ENCODE assay signal across 1 cellular context in the genomic region with DNA sequence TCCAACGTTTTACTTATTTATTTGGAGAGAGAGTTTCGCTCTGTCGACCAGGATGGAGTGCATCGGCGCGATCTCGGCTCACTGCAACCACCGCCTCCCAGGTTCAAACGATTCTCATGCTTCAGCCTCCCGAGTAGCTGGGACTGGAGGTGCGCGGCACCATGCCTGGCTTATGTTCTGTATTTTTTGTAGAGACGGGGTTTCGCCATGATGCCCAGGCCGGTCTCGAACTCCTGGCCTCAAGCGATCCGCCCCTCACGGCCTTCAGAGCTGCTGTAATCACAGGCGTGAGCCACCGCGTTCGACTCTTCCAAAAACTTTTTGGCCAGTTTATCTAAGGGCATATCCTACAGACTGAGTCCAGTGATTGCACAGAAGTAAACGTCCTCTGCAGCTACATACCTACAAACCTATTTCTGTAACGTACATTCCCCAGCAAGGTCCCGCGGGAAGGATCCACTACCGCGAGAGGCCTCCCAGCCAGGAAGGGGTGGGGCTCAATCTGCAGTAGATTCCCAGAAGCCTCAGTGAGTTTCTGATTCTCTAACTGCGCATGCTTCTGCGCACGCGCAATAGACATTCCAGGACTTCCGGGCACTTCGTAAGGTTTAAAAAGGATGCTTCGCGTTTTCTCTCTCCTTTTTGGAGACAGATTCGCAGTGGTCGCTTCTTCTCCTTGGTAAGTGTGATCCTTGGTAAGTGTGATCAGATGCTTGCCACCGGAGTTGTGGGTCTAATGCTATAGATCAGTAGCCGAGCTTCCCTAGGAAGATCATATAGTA.
TF ChIP-seq lines count a peak whose summit lies in the region.

A gene with protein sequence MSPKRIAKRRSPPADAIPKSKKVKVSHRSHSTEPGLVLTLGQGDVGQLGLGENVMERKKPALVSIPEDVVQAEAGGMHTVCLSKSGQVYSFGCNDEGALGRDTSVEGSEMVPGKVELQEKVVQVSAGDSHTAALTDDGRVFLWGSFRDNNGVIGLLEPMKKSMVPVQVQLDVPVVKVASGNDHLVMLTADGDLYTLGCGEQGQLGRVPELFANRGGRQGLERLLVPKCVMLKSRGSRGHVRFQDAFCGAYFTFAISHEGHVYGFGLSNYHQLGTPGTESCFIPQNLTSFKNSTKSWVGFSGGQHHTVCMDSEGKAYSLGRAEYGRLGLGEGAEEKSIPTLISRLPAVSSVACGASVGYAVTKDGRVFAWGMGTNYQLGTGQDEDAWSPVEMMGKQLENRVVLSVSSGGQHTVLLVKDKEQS (plus strand): TSS at position 638 of the 782 bp plus-strand sequence. CDS start 23,824 bp downstream, outside the sequence.

TF ChIP-seq in HepG2, 621 proteins besides CTCF, POLR2A, EP300 and RAD21 (continued from another document and continues in another):
- no peak for TF ChIP-seq ZNF543 (CRISPR knock-in tag; IDR thresholded peaks at IDR 0.05)
- 0 out of 2 replicates have a peak, but pooled peaks have one; percentile 91 for TF ChIP-seq HDAC6 (IDR thresholded peaks at IDR 0.05; ENCODE audit: low read depth, low read length)
- TF ChIP-seq PHF20 (CRISPR knock-in tag; IDR thresholded peaks at IDR 0.05) = peak; percentile 62; the same call in 1 of the 2 replicates
- TF ChIP-seq, protein P1, sequence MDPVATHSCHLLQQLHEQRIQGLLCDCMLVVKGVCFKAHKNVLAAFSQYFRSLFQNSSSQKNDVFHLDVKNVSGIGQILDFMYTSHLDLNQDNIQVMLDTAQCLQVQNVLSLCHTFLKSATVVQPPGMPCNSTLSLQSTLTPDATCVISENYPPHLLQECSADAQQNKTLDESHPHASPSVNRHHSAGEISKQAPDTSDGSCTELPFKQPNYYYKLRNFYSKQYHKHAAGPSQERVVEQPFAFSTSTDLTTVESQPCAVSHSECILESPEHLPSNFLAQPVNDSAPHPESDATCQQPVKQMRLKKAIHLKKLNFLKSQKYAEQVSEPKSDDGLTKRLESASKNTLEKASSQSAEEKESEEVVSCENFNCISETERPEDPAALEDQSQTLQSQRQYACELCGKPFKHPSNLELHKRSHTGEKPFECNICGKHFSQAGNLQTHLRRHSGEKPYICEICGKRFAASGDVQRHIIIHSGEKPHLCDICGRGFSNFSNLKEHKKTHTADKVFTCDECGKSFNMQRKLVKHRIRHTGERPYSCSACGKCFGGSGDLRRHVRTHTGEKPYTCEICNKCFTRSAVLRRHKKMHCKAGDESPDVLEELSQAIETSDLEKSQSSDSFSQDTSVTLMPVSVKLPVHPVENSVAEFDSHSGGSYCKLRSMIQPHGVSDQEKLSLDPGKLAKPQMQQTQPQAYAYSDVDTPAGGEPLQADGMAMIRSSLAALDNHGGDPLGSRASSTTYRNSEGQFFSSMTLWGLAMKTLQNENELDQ (CRISPR knock-in tag; IDR thresholded peaks at IDR 0.05; ENCODE audit: borderline replicate concordance) = peak; percentile 26; the same call in 1 of the 2 replicates
- TF ChIP-seq ZMYM3 (CRISPR knock-in tag; IDR thresholded peaks at IDR 0.05) = peak; percentile 92
- TF ChIP-seq ZNF382 (CRISPR knock-in tag; IDR thresholded peaks at IDR 0.05; ENCODE audit: borderline replicate concordance) = no peak
- TF ChIP-seq NFATC3 (CRISPR knock-in tag; IDR thresholded peaks at IDR 0.05) = no peak
- TF ChIP-seq ZNF605 (CRISPR knock-in tag; IDR thresholded peaks at IDR 0.05) = peak; percentile 70; the same call in 1 of the 2 replicates
- TF ChIP-seq ZNF547 (CRISPR knock-in tag; IDR thresholded peaks at IDR 0.05) = peak; percentile 29; the same call in 1 of the 2 replicates
- TF ChIP-seq ZNF780A (CRISPR knock-in tag; IDR thresholded peaks at IDR 0.05) = peak; percentile 56; the same call in 1 of the 2 replicates
- TF ChIP-seq, protein P2, sequence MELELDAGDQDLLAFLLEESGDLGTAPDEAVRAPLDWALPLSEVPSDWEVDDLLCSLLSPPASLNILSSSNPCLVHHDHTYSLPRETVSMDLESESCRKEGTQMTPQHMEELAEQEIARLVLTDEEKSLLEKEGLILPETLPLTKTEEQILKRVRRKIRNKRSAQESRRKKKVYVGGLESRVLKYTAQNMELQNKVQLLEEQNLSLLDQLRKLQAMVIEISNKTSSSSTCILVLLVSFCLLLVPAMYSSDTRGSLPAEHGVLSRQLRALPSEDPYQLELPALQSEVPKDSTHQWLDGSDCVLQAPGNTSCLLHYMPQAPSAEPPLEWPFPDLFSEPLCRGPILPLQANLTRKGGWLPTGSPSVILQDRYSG (CRISPR knock-in tag; IDR thresholded peaks at IDR 0.05) = no peak; the same call in 1 of the 2 replicates
- TF ChIP-seq, protein P3, sequence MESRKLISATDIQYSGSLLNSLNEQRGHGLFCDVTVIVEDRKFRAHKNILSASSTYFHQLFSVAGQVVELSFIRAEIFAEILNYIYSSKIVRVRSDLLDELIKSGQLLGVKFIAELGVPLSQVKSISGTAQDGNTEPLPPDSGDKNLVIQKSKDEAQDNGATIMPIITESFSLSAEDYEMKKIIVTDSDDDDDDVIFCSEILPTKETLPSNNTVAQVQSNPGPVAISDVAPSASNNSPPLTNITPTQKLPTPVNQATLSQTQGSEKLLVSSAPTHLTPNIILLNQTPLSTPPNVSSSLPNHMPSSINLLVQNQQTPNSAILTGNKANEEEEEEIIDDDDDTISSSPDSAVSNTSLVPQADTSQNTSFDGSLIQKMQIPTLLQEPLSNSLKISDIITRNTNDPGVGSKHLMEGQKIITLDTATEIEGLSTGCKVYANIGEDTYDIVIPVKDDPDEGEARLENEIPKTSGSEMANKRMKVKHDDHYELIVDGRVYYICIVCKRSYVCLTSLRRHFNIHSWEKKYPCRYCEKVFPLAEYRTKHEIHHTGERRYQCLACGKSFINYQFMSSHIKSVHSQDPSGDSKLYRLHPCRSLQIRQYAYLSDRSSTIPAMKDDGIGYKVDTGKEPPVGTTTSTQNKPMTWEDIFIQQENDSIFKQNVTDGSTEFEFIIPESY (CRISPR knock-in tag; IDR thresholded peaks at IDR 0.05) = no peak
- TF ChIP-seq JUND (CRISPR knock-in tag; IDR thresholded peaks at IDR 0.05) = no peak
- 0 out of 2 replicates have a peak, but pooled peaks have one; percentile 8 for TF ChIP-seq ZNF790 (CRISPR knock-in tag; IDR thresholded peaks at IDR 0.05; ENCODE audit: borderline replicate concordance)
- peak; percentile 70 for TF ChIP-seq ZSCAN9 (CRISPR knock-in tag; IDR thresholded peaks at IDR 0.05; ENCODE audit: borderline replicate concordance)
- TF ChIP-seq MAF1 (CRISPR knock-in tag; IDR thresholded peaks at IDR 0.05; ENCODE audit: borderline replicate concordance) = no peak
- TF ChIP-seq HNF4G (IDR thresholded peaks at IDR 0.05; ENCODE audit: borderline replicate concordance, low read depth, low read length) = peak; percentile 16; the same call in 1 of the 2 replicates
- no peak for TF ChIP-seq HNF4G (CRISPR knock-in tag; IDR thresholded peaks at IDR 0.05; ENCODE audit: borderline replicate concordance, low read depth)
- TF ChIP-seq BRCA1 (CRISPR knock-in tag; IDR thresholded peaks at IDR 0.05) = no peak
- TF ChIP-seq ZNF430 (CRISPR knock-in tag; IDR thresholded peaks at IDR 0.05) = no peak
- TF ChIP-seq ZNF709 (CRISPR knock-in tag; IDR thresholded peaks at IDR 0.05) = peak; percentile 53; the same call in 1 of the 2 replicates
- TF ChIP-seq, protein P4, sequence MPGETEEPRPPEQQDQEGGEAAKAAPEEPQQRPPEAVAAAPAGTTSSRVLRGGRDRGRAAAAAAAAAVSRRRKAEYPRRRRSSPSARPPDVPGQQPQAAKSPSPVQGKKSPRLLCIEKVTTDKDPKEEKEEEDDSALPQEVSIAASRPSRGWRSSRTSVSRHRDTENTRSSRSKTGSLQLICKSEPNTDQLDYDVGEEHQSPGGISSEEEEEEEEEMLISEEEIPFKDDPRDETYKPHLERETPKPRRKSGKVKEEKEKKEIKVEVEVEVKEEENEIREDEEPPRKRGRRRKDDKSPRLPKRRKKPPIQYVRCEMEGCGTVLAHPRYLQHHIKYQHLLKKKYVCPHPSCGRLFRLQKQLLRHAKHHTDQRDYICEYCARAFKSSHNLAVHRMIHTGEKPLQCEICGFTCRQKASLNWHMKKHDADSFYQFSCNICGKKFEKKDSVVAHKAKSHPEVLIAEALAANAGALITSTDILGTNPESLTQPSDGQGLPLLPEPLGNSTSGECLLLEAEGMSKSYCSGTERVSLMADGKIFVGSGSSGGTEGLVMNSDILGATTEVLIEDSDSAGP (CRISPR knock-in tag; IDR thresholded peaks at IDR 0.05; ENCODE audit: borderline replicate concordance) = peak; percentile 50; the same call in 1 of the 2 replicates
- TF ChIP-seq, protein P5, sequence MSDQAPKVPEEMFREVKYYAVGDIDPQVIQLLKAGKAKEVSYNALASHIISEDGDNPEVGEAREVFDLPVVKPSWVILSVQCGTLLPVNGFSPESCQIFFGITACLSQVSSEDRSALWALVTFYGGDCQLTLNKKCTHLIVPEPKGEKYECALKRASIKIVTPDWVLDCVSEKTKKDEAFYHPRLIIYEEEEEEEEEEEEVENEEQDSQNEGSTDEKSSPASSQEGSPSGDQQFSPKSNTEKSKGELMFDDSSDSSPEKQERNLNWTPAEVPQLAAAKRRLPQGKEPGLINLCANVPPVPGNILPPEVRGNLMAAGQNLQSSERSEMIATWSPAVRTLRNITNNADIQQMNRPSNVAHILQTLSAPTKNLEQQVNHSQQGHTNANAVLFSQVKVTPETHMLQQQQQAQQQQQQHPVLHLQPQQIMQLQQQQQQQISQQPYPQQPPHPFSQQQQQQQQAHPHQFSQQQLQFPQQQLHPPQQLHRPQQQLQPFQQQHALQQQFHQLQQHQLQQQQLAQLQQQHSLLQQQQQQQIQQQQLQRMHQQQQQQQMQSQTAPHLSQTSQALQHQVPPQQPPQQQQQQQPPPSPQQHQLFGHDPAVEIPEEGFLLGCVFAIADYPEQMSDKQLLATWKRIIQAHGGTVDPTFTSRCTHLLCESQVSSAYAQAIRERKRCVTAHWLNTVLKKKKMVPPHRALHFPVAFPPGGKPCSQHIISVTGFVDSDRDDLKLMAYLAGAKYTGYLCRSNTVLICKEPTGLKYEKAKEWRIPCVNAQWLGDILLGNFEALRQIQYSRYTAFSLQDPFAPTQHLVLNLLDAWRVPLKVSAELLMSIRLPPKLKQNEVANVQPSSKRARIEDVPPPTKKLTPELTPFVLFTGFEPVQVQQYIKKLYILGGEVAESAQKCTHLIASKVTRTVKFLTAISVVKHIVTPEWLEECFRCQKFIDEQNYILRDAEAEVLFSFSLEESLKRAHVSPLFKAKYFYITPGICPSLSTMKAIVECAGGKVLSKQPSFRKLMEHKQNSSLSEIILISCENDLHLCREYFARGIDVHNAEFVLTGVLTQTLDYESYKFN (CRISPR knock-in tag; conservative IDR thresholded peaks at IDR 0.05) = peak; percentile 34; the same call in 1 of the 2 replicates
- peak; percentile 90; the same call in 1 of the 2 replicates for TF ChIP-seq YEATS4 (CRISPR knock-in tag; IDR thresholded peaks at IDR 0.05; ENCODE audit: borderline replicate concordance)
- TF ChIP-seq, protein P6, sequence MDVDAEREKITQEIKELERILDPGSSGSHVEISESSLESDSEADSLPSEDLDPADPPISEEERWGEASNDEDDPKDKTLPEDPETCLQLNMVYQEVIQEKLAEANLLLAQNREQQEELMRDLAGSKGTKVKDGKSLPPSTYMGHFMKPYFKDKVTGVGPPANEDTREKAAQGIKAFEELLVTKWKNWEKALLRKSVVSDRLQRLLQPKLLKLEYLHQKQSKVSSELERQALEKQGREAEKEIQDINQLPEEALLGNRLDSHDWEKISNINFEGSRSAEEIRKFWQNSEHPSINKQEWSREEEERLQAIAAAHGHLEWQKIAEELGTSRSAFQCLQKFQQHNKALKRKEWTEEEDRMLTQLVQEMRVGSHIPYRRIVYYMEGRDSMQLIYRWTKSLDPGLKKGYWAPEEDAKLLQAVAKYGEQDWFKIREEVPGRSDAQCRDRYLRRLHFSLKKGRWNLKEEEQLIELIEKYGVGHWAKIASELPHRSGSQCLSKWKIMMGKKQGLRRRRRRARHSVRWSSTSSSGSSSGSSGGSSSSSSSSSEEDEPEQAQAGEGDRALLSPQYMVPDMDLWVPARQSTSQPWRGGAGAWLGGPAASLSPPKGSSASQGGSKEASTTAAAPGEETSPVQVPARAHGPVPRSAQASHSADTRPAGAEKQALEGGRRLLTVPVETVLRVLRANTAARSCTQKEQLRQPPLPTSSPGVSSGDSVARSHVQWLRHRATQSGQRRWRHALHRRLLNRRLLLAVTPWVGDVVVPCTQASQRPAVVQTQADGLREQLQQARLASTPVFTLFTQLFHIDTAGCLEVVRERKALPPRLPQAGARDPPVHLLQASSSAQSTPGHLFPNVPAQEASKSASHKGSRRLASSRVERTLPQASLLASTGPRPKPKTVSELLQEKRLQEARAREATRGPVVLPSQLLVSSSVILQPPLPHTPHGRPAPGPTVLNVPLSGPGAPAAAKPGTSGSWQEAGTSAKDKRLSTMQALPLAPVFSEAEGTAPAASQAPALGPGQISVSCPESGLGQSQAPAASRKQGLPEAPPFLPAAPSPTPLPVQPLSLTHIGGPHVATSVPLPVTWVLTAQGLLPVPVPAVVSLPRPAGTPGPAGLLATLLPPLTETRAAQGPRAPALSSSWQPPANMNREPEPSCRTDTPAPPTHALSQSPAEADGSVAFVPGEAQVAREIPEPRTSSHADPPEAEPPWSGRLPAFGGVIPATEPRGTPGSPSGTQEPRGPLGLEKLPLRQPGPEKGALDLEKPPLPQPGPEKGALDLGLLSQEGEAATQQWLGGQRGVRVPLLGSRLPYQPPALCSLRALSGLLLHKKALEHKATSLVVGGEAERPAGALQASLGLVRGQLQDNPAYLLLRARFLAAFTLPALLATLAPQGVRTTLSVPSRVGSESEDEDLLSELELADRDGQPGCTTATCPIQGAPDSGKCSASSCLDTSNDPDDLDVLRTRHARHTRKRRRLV (CRISPR knock-in tag; IDR thresholded peaks at IDR 0.05) = no peak
- TF ChIP-seq, protein P7, sequence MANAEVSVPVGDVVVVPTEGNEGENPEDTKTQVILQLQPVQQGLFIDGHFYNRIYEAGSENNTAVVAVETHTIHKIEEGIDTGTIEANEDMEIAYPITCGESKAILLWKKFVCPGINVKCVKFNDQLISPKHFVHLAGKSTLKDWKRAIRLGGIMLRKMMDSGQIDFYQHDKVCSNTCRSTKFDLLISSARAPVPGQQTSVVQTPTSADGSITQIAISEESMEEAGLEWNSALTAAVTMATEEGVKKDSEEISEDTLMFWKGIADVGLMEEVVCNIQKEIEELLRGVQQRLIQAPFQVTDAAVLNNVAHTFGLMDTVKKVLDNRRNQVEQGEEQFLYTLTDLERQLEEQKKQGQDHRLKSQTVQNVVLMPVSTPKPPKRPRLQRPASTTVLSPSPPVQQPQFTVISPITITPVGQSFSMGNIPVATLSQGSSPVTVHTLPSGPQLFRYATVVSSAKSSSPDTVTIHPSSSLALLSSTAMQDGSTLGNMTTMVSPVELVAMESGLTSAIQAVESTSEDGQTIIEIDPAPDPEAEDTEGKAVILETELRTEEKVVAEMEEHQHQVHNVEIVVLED (CRISPR knock-in tag; IDR thresholded peaks at IDR 0.05; ENCODE audit: borderline replicate concordance) = peak; percentile 56; the same call in 1 of the 2 replicates
- TF ChIP-seq, protein P8, sequence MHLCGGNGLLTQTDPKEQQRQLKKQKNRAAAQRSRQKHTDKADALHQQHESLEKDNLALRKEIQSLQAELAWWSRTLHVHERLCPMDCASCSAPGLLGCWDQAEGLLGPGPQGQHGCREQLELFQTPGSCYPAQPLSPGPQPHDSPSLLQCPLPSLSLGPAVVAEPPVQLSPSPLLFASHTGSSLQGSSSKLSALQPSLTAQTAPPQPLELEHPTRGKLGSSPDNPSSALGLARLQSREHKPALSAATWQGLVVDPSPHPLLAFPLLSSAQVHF (CRISPR knock-in tag; IDR thresholded peaks at IDR 0.05) = no peak
- peak; percentile 57; the same call in 1 of the 2 replicates for TF ChIP-seq ZFX (CRISPR knock-in tag; IDR thresholded peaks at IDR 0.05; ENCODE audit: low read depth)
- TF ChIP-seq, protein P9, sequence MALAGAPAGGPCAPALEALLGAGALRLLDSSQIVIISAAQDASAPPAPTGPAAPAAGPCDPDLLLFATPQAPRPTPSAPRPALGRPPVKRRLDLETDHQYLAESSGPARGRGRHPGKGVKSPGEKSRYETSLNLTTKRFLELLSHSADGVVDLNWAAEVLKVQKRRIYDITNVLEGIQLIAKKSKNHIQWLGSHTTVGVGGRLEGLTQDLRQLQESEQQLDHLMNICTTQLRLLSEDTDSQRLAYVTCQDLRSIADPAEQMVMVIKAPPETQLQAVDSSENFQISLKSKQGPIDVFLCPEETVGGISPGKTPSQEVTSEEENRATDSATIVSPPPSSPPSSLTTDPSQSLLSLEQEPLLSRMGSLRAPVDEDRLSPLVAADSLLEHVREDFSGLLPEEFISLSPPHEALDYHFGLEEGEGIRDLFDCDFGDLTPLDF (CRISPR knock-in tag; IDR thresholded peaks at IDR 0.05) = no peak; the same call in 1 of the 2 replicates
